1 cellular context compared by ENCODE assay signal in genomic region chr13:102793583-102794355, GRCh38.
TF ChIP-seq lines count a peak whose summit lies in the region.

No MANE protein-coding gene starts in this region.

TF ChIP-seq in endothelial cell of umbilical vein, 7 proteins besides CTCF, POLR2A, EP300 and RAD21 (continued from another document):
- no peak for TF ChIP-seq MAX (IDR thresholded peaks at IDR 0.05; ENCODE audit: insufficient read depth, insufficient read length)
- TF ChIP-seq JUN (IDR thresholded peaks at IDR 0.05; ENCODE audit: borderline replicate concordance, insufficient read depth, insufficient read length, low read depth): no peak
- no peak for TF ChIP-seq POLR2AphosphoS5 (IDR thresholded peaks at IDR 0.05; ENCODE audit: insufficient read depth, low read depth, low read length)
- TF ChIP-seq GATA2 (IDR thresholded peaks at IDR 0.05; ENCODE audit: insufficient read depth, insufficient read length, low read depth, low read length): no peak
